Comparison of ENCODE assay signal across 8 cellular contexts in the genomic region with DNA sequence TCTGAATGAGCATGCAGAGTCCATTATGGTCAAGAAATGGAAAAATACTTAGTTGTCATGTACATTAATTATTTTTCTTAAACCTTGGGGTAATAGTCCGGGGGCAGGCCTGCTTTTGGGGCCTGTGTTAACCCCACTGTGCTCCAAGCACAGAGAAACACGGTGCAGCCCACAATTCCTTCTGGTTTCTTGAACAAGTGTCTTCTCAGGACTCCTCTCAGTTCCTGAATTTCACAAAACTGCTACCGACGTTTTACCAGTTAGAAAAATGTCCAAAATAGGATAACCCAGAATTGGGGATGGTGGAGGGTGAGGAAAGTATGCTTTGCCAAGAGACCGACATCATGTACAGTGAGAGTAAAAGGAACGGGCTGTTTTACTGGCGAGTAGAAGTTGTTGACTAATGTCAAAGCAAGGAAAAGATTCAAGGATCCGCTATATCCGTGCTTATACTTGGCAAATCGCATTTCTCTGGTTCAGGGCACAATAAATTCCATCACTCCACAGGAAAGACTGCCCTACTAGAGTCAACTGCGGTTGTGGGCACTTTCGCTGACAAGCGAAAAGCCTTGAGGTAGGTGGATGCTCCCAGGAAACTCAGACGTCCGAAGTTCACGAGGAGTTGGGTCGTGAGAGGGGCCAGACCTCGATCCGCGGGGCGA. TPM values are rescaled to one million over a fixed set of nuclear protein-coding genes. Genes with fewer than 3 reads are reported as not detected.
DNase-seq lines count a peak whose midpoint lies in the region; ATAC-seq and TF ChIP-seq lines count a peak whose summit lies in the region.

No MANE protein-coding gene starts in this region.

- H3K27me3 ChIP-seq in HL-60 (ENCODE audit: insufficient read depth, poor library complexity, severe bottlenecking), result no peaks in the 10 kb centered on the region
- no peaks in the 10 kb centered on the region for H3K27me3 ChIP-seq in mammary epithelial cell (ENCODE audit: insufficient read depth, low read length)
- H3K27me3 ChIP-seq in mucosa of rectum (ENCODE audit: control insufficient read depth in 2 of 2, insufficient read depth in 2 of 2, low read length in 2 of 2), result no peaks in the 10 kb centered on the region

- dilution Hi-C loops in mammary epithelial cell (cut with HindIII; ENCODE audit: low sequenced_read_pairs), result no loop called here

- H3K4me1 ChIP-seq in mammary epithelial cell (ENCODE audit: insufficient read depth, low read length) (peaks cover 23% of the 10 kb centered on the region), mucosa of rectum (ENCODE audit: control insufficient read depth in 2 of 2, insufficient read depth in 2 of 2, low read length in 2 of 2) (peaks cover 7 to 13% of the 10 kb centered on the region in 2 donors)

- H3K4me2 ChIP-seq in mammary epithelial cell (ENCODE audit: insufficient read depth, low read depth, low read length), result peak overlapping the region; percentile 94

- H3K9me3 ChIP-seq in mammary epithelial cell (replicated peaks; ENCODE audit: insufficient read depth, low read length) (no peaks in the 10 kb centered on the region), mucosa of rectum (ENCODE audit: control insufficient read depth in 2 of 2, low read length in 2 of 2) (no peaks in the 10 kb centered on the region)

- H3K4me3 ChIP-seq in AG04449 (ENCODE audit: low read depth, low read length) (peak overlapping the region; percentile 93), HL-60 (replicated peaks; ENCODE audit: insufficient read depth, low read length) (peak overlapping the region; percentile 100), mammary epithelial cell (replicated peaks in 1 of 3; ENCODE audit: insufficient read depth in 1 of 3, low read depth in 2 of 3, low read length in 3 of 3) (peak overlapping the region; percentile 58 to 88 (median 65)), mucosa of rectum (ENCODE audit: low read length in 2 of 2) (peak overlapping the region; percentile 79 to 83)

- peaks cover 23% of the 10 kb centered on the region for H3K79me2 ChIP-seq in mammary epithelial cell (ENCODE audit: insufficient read depth, low read length)

- no peak overlapping the region for H3K9ac ChIP-seq in mammary epithelial cell (ENCODE audit: insufficient read depth, low read length)
- peak overlapping the region; percentile 74 to 83 for H3K9ac ChIP-seq in mucosa of rectum (ENCODE audit: low read depth in 1 of 2, low read length in 2 of 2)

- H3K27ac ChIP-seq in HL-60 (replicated peaks) (peak overlapping the region; percentile 61), mammary epithelial cell (ENCODE audit: insufficient read depth, low read depth, low read length) (no peak overlapping the region), mucosa of rectum (ENCODE audit: low read depth in 2 of 2, low read length in 2 of 2) (peak overlapping the region; percentile 74 to 82)

- H3K36me3 ChIP-seq in mammary epithelial cell (ENCODE audit: insufficient read depth, low read length), result no peaks in the 10 kb centered on the region
- H3K36me3 ChIP-seq in mucosa of rectum (ENCODE audit: control insufficient read depth in 2 of 2, insufficient read depth in 2 of 2, low read length in 2 of 2), result peaks cover 0 to 4% of the 10 kb centered on the region in 2 donors

- no peaks in the 10 kb centered on the region for H4K20me1 ChIP-seq in mammary epithelial cell (ENCODE audit: insufficient read depth, low read length)

- intact Hi-C loops in mammary epithelial cell (cut with micrococcal nuclease), result loop anchor here (5.0 kb wide), 1 partner anchor 81 kb away; no protein-coding TSS in a partner anchor

- ATAC-seq in GM18909 (IDR thresholded peaks at IDR 0.05; ENCODE audit: poor library complexity, unreplicated experiment), result no peak

- no peak for DNase-seq in AG04449 (ENCODE audit: low read depth, low spot score)
- DNase-seq in HL-60 (ENCODE audit: low read depth in 1 of 2, low spot score in 1 of 2), result no peak
- DNase-seq in mammary epithelial cell, result no peak
- DNase-seq in activated gamma-delta T cell (lab: John Stamatoyannopoulos, UW), result no peak
- DNase-seq in NCI-H2029 treated with DMSO at 0.1 percent for 48 hours (lab: John Stamatoyannopoulos, UW), result no peak
- no peak for DNase-seq in islet precursor cell

- H2AFZ ChIP-seq in mammary epithelial cell (ENCODE audit: low read depth, low read length), result peak overlapping the region; percentile 97

- no peak for TF ChIP-seq CTCF in AG04449 (IDR thresholded peaks at IDR 0.05; ENCODE audit: insufficient read depth, low read length, missing control alignments)
- TF ChIP-seq CTCF in HL-60 (IDR thresholded peaks at IDR 0.05; ENCODE audit: insufficient read depth, low read length), result no peak
- TF ChIP-seq CTCF in mammary epithelial cell (conservative IDR thresholded peaks at IDR 0.05 in 1 of 2, IDR thresholded peaks at IDR 0.05 in 1 of 2; ENCODE audit: extremely low read depth in 1 of 2, insufficient read depth in 1 of 2, low read depth in 1 of 2, low read length in 2 of 2), result no peak

- POLR2A ChIA-PET in AG04449 (lab: Yijun Ruan, JAX), result interaction anchor here (1.0 to 1.7 kb wide), 2 partner anchors 71 to 103 kb away, joined by 3 to 7 read pairs; a partner anchor contains a TSS

- 16% methylated on average over 20 of the region's 21 CpGs for WGBS in mammary epithelial cell (ENCODE audit: low coverage, missing lambda C conversion rate)

- CTCF ChIA-PET in AG04449 (lab: Yijun Ruan, JAX) (interaction anchor here (1.4 to 3.2 kb wide), 2 partner anchors 24 to 447 kb away, joined by 4 to 13 read pairs; no protein-coding TSS in a partner anchor), mammary epithelial cell (lab: Charles Lee; ENCODE audit: low non-redundant PET) (no interaction called here)

- no TSS peak for BruUV-seq in mammary epithelial cell (replicated peaks; lab: Mats Ljungman, UMichigan)

- in situ Hi-C loops in mammary epithelial cell (cut with MboI; ENCODE audit: low sequenced_read_pairs in 2 of 2), result no loop called here

RNA-seq across cellular contexts. Expression of a gene that starts 0.5 kb away (rescaled TPM):
- total RNA-seq in mammary epithelial cell, result 10 to 100 TPM; 19.4 to 21.5 TPM
- 22.0 TPM for polyA plus RNA-seq in mammary epithelial cell
- polyA minus RNA-seq in mammary epithelial cell, result 39.1 TPM

RNA-seq across cellular contexts. Expression of a gene that starts 54.1 kb away (rescaled TPM):
- total RNA-seq in mammary epithelial cell, result 10 to 100 TPM; 15.7 to 15.9 TPM
- 1.6 TPM for polyA plus RNA-seq in mammary epithelial cell
- polyA minus RNA-seq in mammary epithelial cell, result 8.9 TPM
